Comparison of ENCODE assay signal across 1 cellular context in genomic region chr10:120479506-120479905, GRCh38.
TF ChIP-seq lines count a peak whose summit lies in the region.

No MANE protein-coding gene starts in this region.

TF ChIP-seq in GM23338, 12 proteins besides CTCF, POLR2A, EP300 and RAD21 (continued from another document):
- TF ChIP-seq ZNF462 (CRISPR knock-in tag; IDR thresholded peaks at IDR 0.05), result no peak
